In the genomic region with DNA sequence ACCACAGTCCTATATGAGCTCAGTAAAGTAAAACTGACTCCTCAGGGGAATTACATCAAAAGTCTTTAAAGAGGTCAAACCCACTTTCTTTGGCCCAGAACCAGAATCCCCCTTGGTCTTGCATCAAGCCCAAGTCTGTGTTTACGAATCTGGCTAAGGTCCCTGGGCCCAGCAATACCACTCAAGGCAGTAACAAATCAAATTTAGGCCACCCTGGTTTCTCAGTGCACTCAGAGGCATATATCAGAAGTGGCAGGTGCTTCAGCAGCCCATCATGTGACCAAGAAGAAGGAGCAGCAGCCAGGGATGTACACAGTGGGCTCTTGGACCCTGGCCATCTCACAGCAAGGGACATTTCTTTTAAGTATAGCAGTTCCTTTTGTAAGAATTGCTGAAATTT, we compare ENCODE assay signal across 16 cellular contexts. TPM values are rescaled to one million over a fixed set of nuclear protein-coding genes. Genes with fewer than 3 reads are reported as not detected.
A peak's percentile ranks its signal among the peaks of the same experiment; 100 is the strongest.
DNase-seq lines count a peak whose midpoint lies in the region; ATAC-seq and TF ChIP-seq lines count a peak whose summit lies in the region.
"Had no signal": no experiment of that assay in that cellular context is flagged by ENCODE, and none has a peak within 500 bp of the region (broad histone marks: within the 10 kb centered on the region; RNA-seq: fewer than 3 reads in every experiment).

No MANE protein-coding gene starts in this region.

- DNase-seq in NCI-H2081 (lab: John Stamatoyannopoulos, UW) (peak; percentile 28 to 64), NCI-H2081 treated with DMSO at 0.1 percent for 48 hours (lab: John Stamatoyannopoulos, UW) (no peak), DMS79 treated with DMSO at 0.1 percent for 48 hours (lab: John Stamatoyannopoulos, UW) (peak; percentile 86), NCI-H1105 (lab: John Stamatoyannopoulos, UW) (peak; percentile 34), esophagus muscularis mucosa (ENCODE audit: extremely low spot score) (peak; percentile 77)
- DNase-seq: AML-193, KG1, NCI-H2107, NCI-H510A, SHP77, SK-N-SH, T-cell, T1000 had no signal

- no CpG with 5 or more reads among the region's 1 CpG for WGBS in esophagus muscularis mucosa

- intact Hi-C loops in esophagus muscularis mucosa (cut with DNase I): no loop called here

- H3K4me1 ChIP-seq in esophagus muscularis mucosa: peaks cover 0 to 3% (median 0%) of the 10 kb centered on the region in 4 donors

- no peak for TF ChIP-seq POLR2A in esophagus muscularis mucosa (IDR thresholded peaks at IDR 0.05; ENCODE audit: low read depth)

- no peaks in the 10 kb centered on the region for H3K27me3 ChIP-seq in esophagus muscularis mucosa

- no peak for TF ChIP-seq EP300 in esophagus muscularis mucosa (IDR thresholded peaks at IDR 0.05)

- no peak for ATAC-seq in HG03460 (IDR thresholded peaks at IDR 0.05; ENCODE audit: unreplicated experiment)
- ATAC-seq in HG03378 (IDR thresholded peaks at IDR 0.05; ENCODE audit: unreplicated experiment): no peak
- ATAC-seq: GM23338, T-cell had no signal

- no peak overlapping the region for H3K27ac ChIP-seq in esophagus muscularis mucosa (replicated peaks in 1 of 4)

- TF ChIP-seq CTCF in esophagus muscularis mucosa (IDR thresholded peaks at IDR 0.05): no peak

- H3K36me3 ChIP-seq in esophagus muscularis mucosa: no peaks in the 10 kb centered on the region

- peaks cover 0 to 4% (median 0%) of the 10 kb centered on the region in 4 donors for H3K9me3 ChIP-seq in esophagus muscularis mucosa
- H3K9me3 ChIP-seq: SK-N-SH had no signal

- H3K4me3 ChIP-seq in esophagus muscularis mucosa: no peak overlapping the region
- H3K4me3 ChIP-seq: GM23338 had no signal

RNA-seq across cellular contexts. Expression of a gene that starts 7.3 kb away (rescaled TPM):
- 10 to 100 TPM in 3 of 4 donors, 1 to 10 TPM in 1; 8.6 to 17.4 (median 14.4) TPM for total RNA-seq in esophagus muscularis mucosa
